In genomic region chr1:2091611-2092604, GRCh38 we compare ENCODE assay signal across 8 cellular contexts.
DNase-seq lines count a peak whose midpoint lies in the region; ATAC-seq and TF ChIP-seq lines count a peak whose summit lies in the region.

No MANE protein-coding gene starts in this region.

- H4K20me1 ChIP-seq in OCI-LY1 (ENCODE audit: insufficient read depth, low read length) = no peaks in the 10 kb centered on the region

- H3F3A ChIP-seq in OCI-LY1 (ENCODE audit: insufficient read depth, low read length) = no peaks in the 10 kb centered on the region

- H3K4me3 ChIP-seq in OCI-LY1 (ENCODE audit: low read depth, low read length, poor library complexity, severe bottlenecking) (no peak overlapping the region), adipocyte (ENCODE audit: low read length) (no peak overlapping the region)

- no peak overlapping the region for H3K4me2 ChIP-seq in OCI-LY1 (ENCODE audit: low read length)

- ATAC-seq in HG02852 (IDR thresholded peaks at IDR 0.05; ENCODE audit: unreplicated experiment) (no peak), HG03469 (IDR thresholded peaks at IDR 0.05; ENCODE audit: unreplicated experiment) (no peak), GM21576 (IDR thresholded peaks at IDR 0.05; ENCODE audit: unreplicated experiment) (no peak)

- H2AFZ ChIP-seq in OCI-LY1 (ENCODE audit: low read length) = no peak overlapping the region

- H3K27me3 ChIP-seq in OCI-LY1 (ENCODE audit: insufficient read depth, low read length) (no peaks in the 10 kb centered on the region), adipocyte (replicated peaks; ENCODE audit: control insufficient read depth, insufficient read depth, low read length) (peaks cover 21% of the 10 kb centered on the region)

- H3K9me2 ChIP-seq in OCI-LY1 (ENCODE audit: low read depth, low read length) = no peaks in the 10 kb centered on the region

- H3K27ac ChIP-seq in OCI-LY1 (ENCODE audit: low read depth, low read length, poor library complexity, severe bottlenecking) = no peak overlapping the region

- no peaks in the 10 kb centered on the region for H3K9me3 ChIP-seq in OCI-LY1 (ENCODE audit: low read length)
- peaks cover 8% of the 10 kb centered on the region for H3K9me3 ChIP-seq in adipocyte (ENCODE audit: control insufficient read depth, low read length)

- peak; percentile 67 for TF ChIP-seq CTCF in OCI-LY1 (IDR thresholded peaks at IDR 0.05; ENCODE audit: low read length)

- H3K9ac ChIP-seq in OCI-LY1 (ENCODE audit: low read length) (no peak overlapping the region), adipocyte (ENCODE audit: low read length) (no peak overlapping the region)

- no peaks in the 10 kb centered on the region for H3K4me1 ChIP-seq in OCI-LY1 (ENCODE audit: insufficient read depth, low read length, severe bottlenecking)
- H3K4me1 ChIP-seq in adipocyte (ENCODE audit: control insufficient read depth, insufficient read depth, low read length) = peaks cover 5% of the 10 kb centered on the region

- no peaks in the 10 kb centered on the region for H3K79me2 ChIP-seq in OCI-LY1 (ENCODE audit: insufficient read depth, low read length)

- H3K36me3 ChIP-seq in OCI-LY1 (ENCODE audit: insufficient read depth, low read length) (no peaks in the 10 kb centered on the region; the same call in 1 of the 2 replicates), adipocyte (ENCODE audit: control insufficient read depth, insufficient read depth, low read length, severe bottlenecking) (no peaks in the 10 kb centered on the region)

- DNase-seq in CMK (ENCODE audit: low read depth) = peak; percentile 15
- DNase-seq in adipocyte (ENCODE audit: low read depth) = peak; percentile 9
- DNase-seq in iPS-NIHi7 (ENCODE audit: extremely low spot score) = peak; percentile 87
- peak in 2 of 3 experiments; percentile 15 to 44 for DNase-seq in stimulated activated CD4-positive, alpha-beta T cell treated with anti-CD3 and anti-CD28 coated beads, TNF-alpha, amount 100 ng/mL, for 24 hours (ENCODE audit: low read depth in 3 of 3)

Comparison
In these comparisons a context has a peak if more than half of its experiments do, and no peak if none do; other contexts are left out.
1. DNase-seq: peak in every context shown above with its lines; median percentile 87 in iPS-NIHi7; 30 in stimulated activated CD4-positive, alpha-beta T cell treated with anti-CD3 and anti-CD28 coated beads, TNF-alpha, amount 100 ng/mL, for 24 hours; 15 in CMK; 9 in adipocyte.